ENCODE assay signal across 1 cellular context in the genomic region with DNA sequence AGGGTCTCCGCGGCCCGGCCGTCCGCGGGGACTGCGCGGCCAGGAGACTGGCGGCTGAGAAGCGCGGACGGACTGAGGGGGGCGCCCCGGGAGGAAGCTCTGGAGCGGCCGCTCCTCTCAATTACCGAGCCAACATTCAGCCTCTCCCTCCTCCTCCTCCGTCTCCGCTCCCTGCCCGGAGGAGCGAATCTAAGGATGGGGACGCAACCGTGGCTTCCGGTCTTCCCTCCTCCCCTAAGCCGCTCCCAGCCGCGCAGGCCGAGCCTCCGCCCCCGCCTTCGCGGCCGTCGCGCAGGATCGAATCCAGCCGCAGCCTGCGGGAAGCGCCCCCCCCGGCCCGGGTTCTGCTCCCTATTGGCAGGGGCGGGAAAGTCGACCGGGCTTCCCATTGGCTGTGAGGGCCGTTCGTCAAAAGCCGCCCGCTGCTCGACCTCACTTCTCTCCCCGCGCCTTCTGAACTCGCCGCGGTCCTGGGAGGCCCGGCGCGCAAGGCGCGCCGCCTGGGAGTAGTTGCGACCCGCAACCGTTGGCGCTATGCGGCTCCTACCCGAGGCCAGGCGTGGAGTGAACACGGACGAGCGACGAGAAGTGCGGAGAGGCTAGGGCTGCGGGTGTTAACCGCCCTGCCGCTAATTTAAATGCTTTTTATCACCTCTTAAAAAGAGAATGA.
TF ChIP-seq lines count a peak whose summit lies in the region.

Gene HNRNPLL (minus strand): TSS at position 197 of the 670 bp plus-strand sequence. CDS start 302 bp downstream, outside the sequence.

TF ChIP-seq in K562, 482 proteins besides CTCF, POLR2A, EP300 and RAD21 (continued from another document and continues in another):
- TF ChIP-seq, protein P1, sequence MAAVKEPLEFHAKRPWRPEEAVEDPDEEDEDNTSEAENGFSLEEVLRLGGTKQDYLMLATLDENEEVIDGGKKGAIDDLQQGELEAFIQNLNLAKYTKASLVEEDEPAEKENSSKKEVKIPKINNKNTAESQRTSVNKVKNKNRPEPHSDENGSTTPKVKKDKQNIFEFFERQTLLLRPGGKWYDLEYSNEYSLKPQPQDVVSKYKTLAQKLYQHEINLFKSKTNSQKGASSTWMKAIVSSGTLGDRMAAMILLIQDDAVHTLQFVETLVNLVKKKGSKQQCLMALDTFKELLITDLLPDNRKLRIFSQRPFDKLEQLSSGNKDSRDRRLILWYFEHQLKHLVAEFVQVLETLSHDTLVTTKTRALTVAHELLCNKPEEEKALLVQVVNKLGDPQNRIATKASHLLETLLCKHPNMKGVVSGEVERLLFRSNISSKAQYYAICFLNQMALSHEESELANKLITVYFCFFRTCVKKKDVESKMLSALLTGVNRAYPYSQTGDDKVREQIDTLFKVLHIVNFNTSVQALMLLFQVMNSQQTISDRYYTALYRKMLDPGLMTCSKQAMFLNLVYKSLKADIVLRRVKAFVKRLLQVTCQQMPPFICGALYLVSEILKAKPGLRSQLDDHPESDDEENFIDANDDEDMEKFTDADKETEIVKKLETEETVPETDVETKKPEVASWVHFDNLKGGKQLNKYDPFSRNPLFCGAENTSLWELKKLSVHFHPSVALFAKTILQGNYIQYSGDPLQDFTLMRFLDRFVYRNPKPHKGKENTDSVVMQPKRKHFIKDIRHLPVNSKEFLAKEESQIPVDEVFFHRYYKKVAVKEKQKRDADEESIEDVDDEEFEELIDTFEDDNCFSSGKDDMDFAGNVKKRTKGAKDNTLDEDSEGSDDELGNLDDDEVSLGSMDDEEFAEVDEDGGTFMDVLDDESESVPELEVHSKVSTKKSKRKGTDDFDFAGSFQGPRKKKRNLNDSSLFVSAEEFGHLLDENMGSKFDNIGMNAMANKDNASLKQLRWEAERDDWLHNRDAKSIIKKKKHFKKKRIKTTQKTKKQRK (IDR thresholded peaks at IDR 0.05; ENCODE audit: borderline replicate concordance, low read depth, low read length) = no peak
- TF ChIP-seq ZNF445 (CRISPR knock-in tag; IDR thresholded peaks at IDR 0.05; ENCODE audit: low read depth) = no peak
- TF ChIP-seq ZNF76 (CRISPR knock-in tag; IDR thresholded peaks at IDR 0.05; ENCODE audit: borderline replicate concordance) = no peak
- TF ChIP-seq ZBTB8A (IDR thresholded peaks at IDR 0.05; ENCODE audit: partially characterized antibody) = no peak
- TF ChIP-seq GABPB2 (CRISPR knock-in tag; conservative IDR thresholded peaks at IDR 0.05) = no peak
- TF ChIP-seq GTF2E2 (tag; IDR thresholded peaks at IDR 0.05) = peak; percentile 89
- peak; percentile 64 for TF ChIP-seq GMEB1 (CRISPR knock-in tag; IDR thresholded peaks at IDR 0.05)
- TF ChIP-seq HBP1 (CRISPR knock-in tag; IDR thresholded peaks at IDR 0.05) = 0 out of 2 replicates have a peak, but pooled peaks have one; percentile 14
- TF ChIP-seq BCL6 (CRISPR knock-in tag; IDR thresholded peaks at IDR 0.05) = no peak
- peak; percentile 97 for TF ChIP-seq ZBTB7A (IDR thresholded peaks at IDR 0.05; ENCODE audit: borderline replicate concordance, control insufficient read depth, low read depth, low read length)
- TF ChIP-seq ZNF274 (IDR thresholded peaks at IDR 0.05; ENCODE audit: borderline replicate concordance, low read depth, low read length) = no peak
- no peak for TF ChIP-seq ZNF253 (CRISPR knock-in tag; conservative IDR thresholded peaks at IDR 0.05)
- peak; percentile 66; the same call in 1 of the 2 replicates for TF ChIP-seq RB1 (IDR thresholded peaks at IDR 0.05; ENCODE audit: low read depth)
- no peak for TF ChIP-seq POU5F1 (IDR thresholded peaks at IDR 0.05; ENCODE audit: borderline replicate concordance, low read depth, low read length, partially characterized antibody)
- TF ChIP-seq POLR2AphosphoS5 (IDR thresholded peaks at IDR 0.05; ENCODE audit: control insufficient read depth, insufficient read depth, low read depth, low read length) = peak; percentile 95
- TF ChIP-seq PHF8 (IDR thresholded peaks at IDR 0.05; ENCODE audit: borderline replicate concordance, low read length) = peak; percentile 79; the same call in 1 of the 2 replicates
- TF ChIP-seq ZNF785 (CRISPR knock-in tag; IDR thresholded peaks at IDR 0.05) = no peak
- no peak for TF ChIP-seq BACH1 (tag; IDR thresholded peaks at IDR 0.05)
- TF ChIP-seq HMBOX1 (IDR thresholded peaks at IDR 0.05) = no peak
- TF ChIP-seq ZNF449 (CRISPR knock-in tag; IDR thresholded peaks at IDR 0.05) = no peak
- no peak for TF ChIP-seq HINFP (tag; conservative IDR thresholded peaks at IDR 0.05; ENCODE audit: low read depth)
- TF ChIP-seq ATF7 (IDR thresholded peaks at IDR 0.05) = peak; percentile 69
- no peak for TF ChIP-seq ZNF609 (CRISPR knock-in tag; IDR thresholded peaks at IDR 0.05; ENCODE audit: borderline replicate concordance)
- peak; percentile 46; the same call in 1 of the 2 replicates for TF ChIP-seq DPF2 (IDR thresholded peaks at IDR 0.05)
- TF ChIP-seq GTF2A2 (tag; IDR thresholded peaks at IDR 0.05) = 0 out of 2 replicates have a peak, but pooled peaks have one; percentile 9
- TF ChIP-seq PRDM10 (IDR thresholded peaks at IDR 0.05; ENCODE audit: partially characterized antibody) = peak; percentile 68
- no peak for TF ChIP-seq BMI1 (IDR thresholded peaks at IDR 0.05; ENCODE audit: low read length)
- TF ChIP-seq ARNT (IDR thresholded peaks at IDR 0.05) = no peak
- TF ChIP-seq HOXB6 (CRISPR knock-in tag; IDR thresholded peaks at IDR 0.05; ENCODE audit: borderline replicate concordance) = no peak
- TF ChIP-seq SIN3A (IDR thresholded peaks at IDR 0.05; ENCODE audit: borderline replicate concordance in 2 of 2, control insufficient read depth in 1 of 2, low read depth in 2 of 2, low read length in 2 of 2) = peak; percentile 25 to 48; a peak in 1 of 4 replicates
- no peak for TF ChIP-seq ATF1 (CRISPR knock-in tag; IDR thresholded peaks at IDR 0.05)
- TF ChIP-seq ATF1 (tag; IDR thresholded peaks at IDR 0.05) = peak; percentile 69
- TF ChIP-seq ZNF696 (CRISPR knock-in tag; conservative IDR thresholded peaks at IDR 0.05) = no peak
- TF ChIP-seq BRD4 (IDR thresholded peaks at IDR 0.05) = no peak
- peak; percentile 79; the same call in 1 of the 2 replicates for TF ChIP-seq PML (IDR thresholded peaks at IDR 0.05; ENCODE audit: low read length)
- no peak for TF ChIP-seq SNIP1 (IDR thresholded peaks at IDR 0.05; ENCODE audit: low read depth)
- TF ChIP-seq GATAD2A (IDR thresholded peaks at IDR 0.05) = no peak; the same call in 1 of the 2 replicates
- TF ChIP-seq HNRNPL (IDR thresholded peaks at IDR 0.05; ENCODE audit: low read depth, low read length) = no peak
- peak; percentile 91 for TF ChIP-seq NEUROD1 (IDR thresholded peaks at IDR 0.05; ENCODE audit: borderline replicate concordance, low read depth, low read length, partially characterized antibody)
- TF ChIP-seq ZC3H4 (CRISPR knock-in tag; IDR thresholded peaks at IDR 0.05; ENCODE audit: borderline replicate concordance) = no peak
